In the genomic region with DNA sequence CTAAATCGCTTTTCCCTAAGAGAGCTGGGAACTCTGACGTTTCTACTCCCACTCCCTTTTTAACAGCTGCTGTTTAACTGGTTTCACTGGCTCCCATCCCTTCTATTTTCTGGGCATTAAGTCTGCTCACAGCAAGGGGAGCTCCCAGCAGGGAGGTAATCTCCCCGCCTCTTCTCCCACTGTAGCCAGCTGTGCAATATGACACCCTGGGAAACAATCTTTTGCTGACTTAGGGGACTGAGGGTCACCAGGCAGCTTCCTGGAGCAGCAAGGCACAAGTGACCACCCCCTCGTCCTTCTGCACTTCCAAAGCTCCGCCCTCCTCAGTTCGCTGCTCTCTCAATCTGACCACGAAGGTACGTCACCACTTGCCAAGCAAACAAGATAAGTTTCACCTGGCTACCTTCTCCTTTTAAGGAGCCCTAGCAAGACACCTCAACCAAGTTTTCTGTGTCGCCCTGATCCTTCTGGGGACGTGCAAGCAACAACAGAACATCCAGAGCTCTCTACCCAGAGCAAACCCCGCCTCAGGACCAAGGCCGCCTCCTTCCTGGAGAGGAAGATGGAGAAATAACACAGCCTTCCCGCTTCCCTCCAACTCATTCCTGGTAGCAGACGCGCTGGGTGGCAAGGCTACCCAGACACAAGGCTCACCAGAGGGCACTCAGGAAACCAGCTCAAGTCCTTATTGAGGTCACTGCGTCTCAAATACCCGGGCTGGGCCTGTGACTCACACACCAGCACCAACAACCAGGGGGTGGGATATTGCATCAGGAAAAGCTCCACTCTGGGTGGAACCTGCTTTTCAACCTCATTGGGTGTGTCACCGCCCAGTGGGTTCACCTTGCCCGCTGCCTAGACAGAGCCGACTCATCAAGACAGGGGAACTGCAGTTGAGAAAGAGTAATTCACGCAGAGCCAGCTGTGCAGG, we compare ENCODE assay signal across 8 cellular contexts.
DNase-seq lines count a peak whose midpoint lies in the region; ATAC-seq and TF ChIP-seq lines count a peak whose summit lies in the region.

No MANE protein-coding gene starts in this region.

- POLR2A ChIA-PET in CD8-positive, alpha-beta T cell (lab: Charles Lee), result interaction anchor here (0.6 to 0.8 kb wide), 2 partner anchors 8 to 21 kb away, joined by 3 to 4 read pairs; no protein-coding TSS in a partner anchor
- POLR2A ChIA-PET in activated CD4-positive, alpha-beta memory T cell treated with anti-CD3 and anti-CD28 coated beads, Interleukin-2, amount 10 ng/mL, durations not matched to agents 7 days and 5 days (lab: Charles Lee), result interaction anchor here (0.8 to 3.0 kb wide), 21 partner anchors 8 to 95 kb away, joined by 3 to 24 read pairs (median 5); a partner anchor contains a TSS

- peaks cover 24% of the 10 kb centered on the region for H3K36me3 Mint-ChIP-seq in CD8-positive, alpha-beta T cell
- peaks cover 23% of the 10 kb centered on the region for H3K36me3 Mint-ChIP-seq in activated CD4-positive, alpha-beta memory T cell treated with anti-CD3 and anti-CD28 coated beads, Interleukin-2, amount 10 ng/mL, durations not matched to agents 7 days and 5 days (ENCODE audit: low read depth)

- CTCF ChIA-PET in CD8-positive, alpha-beta T cell (lab: Charles Lee), result interaction anchor here (0.8 to 5.0 kb wide), 6 partner anchors 11 to 169 kb away, joined by 3 to 27 read pairs (median 4); no protein-coding TSS in a partner anchor
- CTCF ChIA-PET in activated CD4-positive, alpha-beta memory T cell treated with anti-CD3 and anti-CD28 coated beads, Interleukin-2, amount 10 ng/mL, durations not matched to agents 7 days and 5 days (lab: Charles Lee), result interaction anchor here (0.9 to 4.6 kb wide), 14 partner anchors 11 to 169 kb away, joined by 3 to 19 read pairs (median 4); no protein-coding TSS in a partner anchor

- no peak overlapping the region for H3K27ac ChIP-seq in CD8-positive, alpha-beta T cell (ENCODE audit: low read depth, low read length)
- H3K27ac ChIP-seq in mesodermal cell (ENCODE audit: low read depth, low read length, severe bottlenecking), result peak overlapping the region; percentile 99

- 26 to 27% methylated on average over 14 to 16 of the region's 21 CpGs for WGBS in mesodermal cell (ENCODE audit: insufficient coverage in 2 of 2), 2 experiments

- in situ Hi-C loops in HAP-1 (cut with MboI; ENCODE audit: low sequenced_read_pairs), result no loop called here

- peak; percentile 24 to 79 (median 55) for DNase-seq in CD8-positive, alpha-beta T cell
- DNase-seq in HAP-1 (ENCODE audit: low spot score in 2 of 2), result peak; percentile 45 to 56
- peak; percentile 93 for DNase-seq in NCI-H460 (ENCODE audit: extremely low read depth, low read depth)
- DNase-seq in activated CD4-positive, alpha-beta memory T cell treated with anti-CD3 and anti-CD28 coated beads, Interleukin-2, amount 10 ng/mL, durations not matched to agents 7 days and 5 days, result peak; percentile 83
- peak; percentile 29 to 42 for DNase-seq in stimulated activated CD8-positive, alpha-beta memory T cell treated with anti-CD3 and anti-CD28 coated beads, Interleukin-2, amount 100 ng/mL, for 48 hours (ENCODE audit: low read depth in 2 of 2)

- peaks cover 79% of the 10 kb centered on the region for H3K4me1 Mint-ChIP-seq in CD8-positive, alpha-beta T cell (ENCODE audit: low read depth)
- peaks cover 90% of the 10 kb centered on the region for H3K4me1 Mint-ChIP-seq in activated CD4-positive, alpha-beta memory T cell treated with anti-CD3 and anti-CD28 coated beads, Interleukin-2, amount 10 ng/mL, durations not matched to agents 7 days and 5 days

- H3K9ac ChIP-seq in endocrine pancreas (ENCODE audit: control insufficient read depth, insufficient read depth, low read length), result peak overlapping the region; percentile 11

- H3K36me3 ChIP-seq in CD8-positive, alpha-beta T cell (ENCODE audit: insufficient read depth, low read length), result no peaks in the 10 kb centered on the region
- H3K36me3 ChIP-seq in HAP-1 (replicated peaks) (no peaks in the 10 kb centered on the region; the same call in 1 of the 2 replicates), endocrine pancreas (ENCODE audit: control insufficient read depth, insufficient read depth, low read length) (no peaks in the 10 kb centered on the region), mesodermal cell (ENCODE audit: control insufficient read depth, insufficient read depth, low read length) (peaks cover 8% of the 10 kb centered on the region)

- TF ChIP-seq CTCF in CD8-positive, alpha-beta T cell (IDR thresholded peaks at IDR 0.05), result no peak

- peak; percentile 77 for ATAC-seq in CD8-positive, alpha-beta T cell
- no peak for ATAC-seq in HG02840 (IDR thresholded peaks at IDR 0.05; ENCODE audit: low FRiP score, unreplicated experiment)

- peaks cover 24% of the 10 kb centered on the region for H3K4me1 ChIP-seq in CD8-positive, alpha-beta T cell (ENCODE audit: insufficient read depth, low read length)
- H3K4me1 ChIP-seq in HAP-1 (peaks cover 24% of the 10 kb centered on the region), endocrine pancreas (ENCODE audit: control insufficient read depth, insufficient read depth, low read length) (peaks cover 15% of the 10 kb centered on the region), mesodermal cell (ENCODE audit: control insufficient read depth, insufficient read depth, low read length, poor library complexity, severe bottlenecking) (peaks cover 58% of the 10 kb centered on the region)

- no peaks in the 10 kb centered on the region for H3K27me3 ChIP-seq in CD8-positive, alpha-beta T cell (ENCODE audit: insufficient read depth, low read length)
- H3K27me3 ChIP-seq in HAP-1 (ENCODE audit: low read depth) (no peaks in the 10 kb centered on the region), endocrine pancreas (ENCODE audit: control insufficient read depth, insufficient read depth, low read length) (no peaks in the 10 kb centered on the region)

- peak overlapping the region; percentile 53 for H3K4me3 Mint-ChIP-seq in CD8-positive, alpha-beta T cell
- H3K4me3 Mint-ChIP-seq in activated CD4-positive, alpha-beta memory T cell treated with anti-CD3 and anti-CD28 coated beads, Interleukin-2, amount 10 ng/mL, durations not matched to agents 7 days and 5 days, result peak overlapping the region; percentile 51

- H3K9me3 Mint-ChIP-seq in CD8-positive, alpha-beta T cell, result no peaks in the 10 kb centered on the region
- H3K9me3 Mint-ChIP-seq in activated CD4-positive, alpha-beta memory T cell treated with anti-CD3 and anti-CD28 coated beads, Interleukin-2, amount 10 ng/mL, durations not matched to agents 7 days and 5 days, result no peaks in the 10 kb centered on the region

- H3K27ac Mint-ChIP-seq in CD8-positive, alpha-beta T cell, result peak overlapping the region; percentile 81
- peak overlapping the region; percentile 90 for H3K27ac Mint-ChIP-seq in activated CD4-positive, alpha-beta memory T cell treated with anti-CD3 and anti-CD28 coated beads, Interleukin-2, amount 10 ng/mL, durations not matched to agents 7 days and 5 days

- intact Hi-C loops in CD8-positive, alpha-beta T cell (cut with DNase I, micrococcal nuclease), result loop anchor here in 1 of 2 experiments (5.0 kb wide), 1 partner anchor 38 kb away; no protein-coding TSS in a partner anchor

- H3K4me3 ChIP-seq in CD8-positive, alpha-beta T cell (ENCODE audit: low read depth, low read length), result no peak overlapping the region
- H3K4me3 ChIP-seq in HAP-1, result no peak overlapping the region
- H3K4me3 ChIP-seq in endocrine pancreas (ENCODE audit: control insufficient read depth, insufficient read depth, low read length), result no peak overlapping the region
- peak overlapping the region; percentile 18 for H3K4me3 ChIP-seq in mesodermal cell (ENCODE audit: extremely low read depth, insufficient read depth, low read length, poor library complexity, severe bottlenecking)

- H3K27me3 Mint-ChIP-seq in CD8-positive, alpha-beta T cell (ENCODE audit: low read depth), result no peaks in the 10 kb centered on the region
- H3K27me3 Mint-ChIP-seq in activated CD4-positive, alpha-beta memory T cell treated with anti-CD3 and anti-CD28 coated beads, Interleukin-2, amount 10 ng/mL, durations not matched to agents 7 days and 5 days, result no peaks in the 10 kb centered on the region

- no peaks in the 10 kb centered on the region for H3K9me3 ChIP-seq in CD8-positive, alpha-beta T cell (ENCODE audit: low read length)
- H3K9me3 ChIP-seq in HAP-1 (no peaks in the 10 kb centered on the region), endocrine pancreas (ENCODE audit: control insufficient read depth, low read length) (no peaks in the 10 kb centered on the region), mesodermal cell (ENCODE audit: control insufficient read depth, low read length) (no peaks in the 10 kb centered on the region)

Comparison
In these comparisons a context has a peak if more than half of its experiments do, and no peak if none do; other contexts are left out.
1. DNase-seq: peak in every context shown above with its lines; median percentile 93 in NCI-H460; 83 in activated CD4-positive, alpha-beta memory T cell treated with anti-CD3 and anti-CD28 coated beads, Interleukin-2, amount 10 ng/mL, durations not matched to agents 7 days and 5 days; 55 in CD8-positive, alpha-beta T cell; 50 in HAP-1; 36 in stimulated activated CD8-positive, alpha-beta memory T cell treated with anti-CD3 and anti-CD28 coated beads, Interleukin-2, amount 100 ng/mL, for 48 hours.